Comparison of ENCODE assay signal across 8 cellular contexts in the genomic region with DNA sequence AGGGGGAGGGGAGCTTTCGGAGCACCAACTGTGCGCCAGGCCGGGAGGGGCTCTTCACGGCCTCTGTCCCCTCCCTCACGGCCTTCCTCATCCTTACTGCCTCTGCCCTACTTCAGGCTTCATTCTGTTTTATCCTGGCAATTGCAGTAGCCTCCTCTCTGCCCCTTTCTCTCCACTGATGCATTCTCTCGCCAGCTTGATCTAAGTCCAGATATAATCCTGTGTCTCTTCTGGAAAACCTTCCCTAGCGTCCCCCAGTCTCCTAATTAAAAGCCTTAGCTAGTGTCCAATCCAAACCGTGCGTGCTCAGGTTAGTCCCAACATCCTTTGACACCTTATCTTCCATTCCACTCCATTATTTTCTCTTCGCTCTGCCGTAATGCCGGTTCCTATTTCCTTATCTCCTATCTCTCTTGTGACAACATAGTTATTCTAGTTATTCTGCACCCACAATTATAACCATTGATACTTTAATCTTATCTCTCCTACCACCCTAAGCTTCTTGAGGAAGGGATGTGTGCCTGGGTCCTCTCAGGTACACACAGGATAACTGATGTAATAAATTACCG. TPM values are rescaled to one million over a fixed set of nuclear protein-coding genes. Genes with fewer than 3 reads are reported as not detected.
A peak's percentile ranks its signal among the peaks of the same experiment; 100 is the strongest.
DNase-seq lines count a peak whose midpoint lies in the region; ATAC-seq, FAIRE-seq and TF ChIP-seq lines count a peak whose summit lies in the region.

No MANE protein-coding gene starts in this region.

- ATAC-seq in omental fat pad (ENCODE audit: low FRiP score), result no peak
- no peak for ATAC-seq in GM21576 (IDR thresholded peaks at IDR 0.05; ENCODE audit: unreplicated experiment)

- H3K9ac ChIP-seq in SU-DHL-6 (ENCODE audit: low read length), result peak overlapping the region; percentile 70

- H3K79me2 ChIP-seq in SU-DHL-6 (ENCODE audit: insufficient read depth, low read length), result peaks cover 13% of the 10 kb centered on the region; the same call in 1 of the 2 replicates

- peaks cover 5% of the 10 kb centered on the region; the same call in 1 of the 2 replicates for H3F3A ChIP-seq in SU-DHL-6 (ENCODE audit: insufficient read depth)

- peak overlapping the region; percentile 47 for H2AFZ ChIP-seq in SU-DHL-6 (ENCODE audit: low read depth, low read length, severe bottlenecking)

- 7 to 15% (median 12%) methylated on average over 11 to 13 of the region's 13 CpGs for WGBS in small intestine, 3 donors

- no peaks in the 10 kb centered on the region for H3K27me3 ChIP-seq in SU-DHL-6 (ENCODE audit: low read length)
- H3K27me3 ChIP-seq in small intestine (ENCODE audit: control insufficient read depth in 2 of 2, insufficient read depth in 2 of 2, low read length in 2 of 2), result no peaks in the 10 kb centered on the region

- H3K36me3 ChIP-seq in SU-DHL-6 (ENCODE audit: low read length), result no peaks in the 10 kb centered on the region
- no peaks in the 10 kb centered on the region for H3K36me3 ChIP-seq in small intestine (ENCODE audit: control insufficient read depth in 2 of 2, insufficient read depth in 2 of 2, low read length in 2 of 2)

- H4K20me1 ChIP-seq in SU-DHL-6 (ENCODE audit: low read depth, low read length), result no peaks in the 10 kb centered on the region

- peaks cover 0 to 2% of the 10 kb centered on the region in 2 donors for H3K4me1 ChIP-seq in small intestine (ENCODE audit: control insufficient read depth in 2 of 2, insufficient read depth in 1 of 2, low read depth in 1 of 2, low read length in 1 of 2)

- peak overlapping the region; percentile 80 for H3K27ac Mint-ChIP-seq in activated T-cell treated with anti-CD3 and anti-CD28 coated beads, Interleukin-2, amount 50 U/mL, for 24 hours

- peak overlapping the region; percentile 87 for H3K4me3 Mint-ChIP-seq in activated T-cell treated with anti-CD3 and anti-CD28 coated beads, Interleukin-2, amount 50 U/mL, for 24 hours

- peaks cover 51% of the 10 kb centered on the region for H3K4me1 Mint-ChIP-seq in activated T-cell treated with anti-CD3 and anti-CD28 coated beads, Interleukin-2, amount 50 U/mL, for 24 hours (ENCODE audit: low read depth)

- no peaks in the 10 kb centered on the region for H3K9me3 ChIP-seq in SU-DHL-6 (ENCODE audit: insufficient read depth, low read length)
- H3K9me3 ChIP-seq in small intestine (ENCODE audit: control insufficient read depth, low read depth), result no peaks in the 10 kb centered on the region

- peak overlapping the region; percentile 74 for H3K4me3 ChIP-seq in SU-DHL-6 (ENCODE audit: insufficient read depth, low read length, poor library complexity, severe bottlenecking)
- peak overlapping the region; percentile 79 for H3K4me3 ChIP-seq in fibroblast of villous mesenchyme (ENCODE audit: low read depth, low read length)
- peak overlapping the region; percentile 73 to 81 for H3K4me3 ChIP-seq in small intestine (ENCODE audit: low read depth in 1 of 2, low read length in 2 of 2)

- 0 out of 2 replicates have a peak overlapping the region, but pooled peaks have one; percentile 17 for H3K27ac ChIP-seq in SU-DHL-6 (ENCODE audit: low read depth, low read length)
- H3K27ac ChIP-seq in small intestine (ENCODE audit: low read depth in 1 of 2, low read length in 1 of 2), result peak overlapping the region in 1 of 2 donors; percentile 76

- peak overlapping the region; percentile 82 for H3K4me2 ChIP-seq in SU-DHL-6 (ENCODE audit: low read depth, low read length, poor library complexity, severe bottlenecking)

- H3K9me3 Mint-ChIP-seq in activated T-cell treated with anti-CD3 and anti-CD28 coated beads, Interleukin-2, amount 50 U/mL, for 24 hours, result no peaks in the 10 kb centered on the region

- no peaks in the 10 kb centered on the region for H3K9me2 ChIP-seq in SU-DHL-6 (replicated peaks; ENCODE audit: insufficient read depth, low read length)

- no peak for DNase-seq in activated T-cell treated with anti-CD3 and anti-CD28 coated beads, Interleukin-2, amount 50 U/mL, for 24 hours
- no peak for DNase-seq in activated T-cell treated with anti-CD3 and anti-CD28 coated beads, Interleukin-2, amount 50 U/mL, for 1 hour
- no peak for DNase-seq in fibroblast of villous mesenchyme (ENCODE audit: low read depth)
- peak; percentile 42 for DNase-seq in small intestine
- no peak for DNase-seq in omental fat pad (ENCODE audit: low spot score)
- DNase-seq in 8988T, result no peak

- no peak for TF ChIP-seq CTCF in SU-DHL-6 (IDR thresholded peaks at IDR 0.05; ENCODE audit: insufficient read depth, low read length, poor library complexity, severe bottlenecking)
- TF ChIP-seq CTCF in fibroblast of villous mesenchyme (IDR thresholded peaks at IDR 0.05; ENCODE audit: insufficient read depth, low read depth, low read length), result no peak
- TF ChIP-seq CTCF in omental fat pad (IDR thresholded peaks at IDR 0.05), result no peak

- no peaks in the 10 kb centered on the region for H3K27me3 Mint-ChIP-seq in activated T-cell treated with anti-CD3 and anti-CD28 coated beads, Interleukin-2, amount 50 U/mL, for 24 hours

- H3K36me3 Mint-ChIP-seq in activated T-cell treated with anti-CD3 and anti-CD28 coated beads, Interleukin-2, amount 50 U/mL, for 24 hours (ENCODE audit: low read depth), result peaks cover 44% of the 10 kb centered on the region

- FAIRE-seq in small intestine (lab: Jason Lieb, UNC), result no peak

RNA-seq across cellular contexts. Expression of a gene that starts 0.9 kb away (rescaled TPM):
- total RNA-seq in fibroblast of villous mesenchyme (10.4 and 12.6 TPM in 2 replicates), omental fat pad (1 to 10 TPM; 3.4 to 5.4 (median 4.9) TPM)
- 1 to 10 TPM; 1.6 to 7.0 (median 1.8) TPM for polyA plus RNA-seq in small intestine

RNA-seq across cellular contexts. Expression of a gene that starts 11.3 kb away (rescaled TPM):
- total RNA-seq in fibroblast of villous mesenchyme, result 9.5 and 10.0 TPM in 2 replicates
- 1 to 10 TPM; 2.5 to 5.3 (median 3.2) TPM for polyA plus RNA-seq in small intestine
- 10 to 100 TPM in 2 of 4 donors, 1 to 10 TPM in 2; 8.3 to 13.6 (median 9.9) TPM for total RNA-seq in omental fat pad

RNA-seq across cellular contexts. Expression of a gene that starts 13.7 kb away (rescaled TPM):
- 0.43 TPM in 1 of 2 replicates, not detected in the other for total RNA-seq in fibroblast of villous mesenchyme
- polyA plus RNA-seq in small intestine, result 10 to 100 TPM in 1 of 3 donors, 1 to 10 TPM in 2; 5.6 to 21.1 (median 7.2) TPM
- 1 to 10 TPM in 3 of 4 donors, under 1 TPM in 1; 0.93 to 2.6 (median 2.4) TPM for total RNA-seq in omental fat pad

RNA-seq across cellular contexts. Expression of a gene that starts 21.5 kb away (rescaled TPM):
- total RNA-seq in fibroblast of villous mesenchyme (not detected in 2 replicates), omental fat pad (not detected)
- polyA plus RNA-seq in small intestine, result 1 to 10 TPM in 1 of 3 donors, under 1 TPM in 1, not detected in 1; 0.82 to 1.9 TPM

RNA-seq across cellular contexts. Expression of a gene that starts 25.8 kb away (rescaled TPM):
- total RNA-seq in fibroblast of villous mesenchyme, result 37.1 and 37.7 TPM in 2 replicates
- polyA plus RNA-seq in small intestine, result 10 to 100 TPM; 30.8 to 46.1 (median 43.0) TPM
- total RNA-seq in omental fat pad, result 10 to 100 TPM; 19.0 to 28.6 (median 26.7) TPM
